Comparison of ENCODE assay signal across 15 cellular contexts in genomic region chr20:23764630-23765029, GRCh38. TPM values are rescaled to one million over a fixed set of nuclear protein-coding genes. Genes with fewer than 3 reads are reported as not detected.
"Had no signal": no experiment of that assay in that cellular context is flagged by ENCODE, and none has a peak within 500 bp of the region (broad histone marks: within the 10 kb centered on the region; RNA-seq: fewer than 3 reads in every experiment).

No MANE protein-coding gene starts in this region.

RNA-seq across cellular contexts. Expression of gene CST1, which starts 13.9 kb away (rescaled TPM):
- total RNA-seq: dermis blood vessel endothelial cell; esophagus mucosa; esophagus squamous epithelium; gastrocnemius medialis; heart right ventricle; kidney epithelial cell; left cardiac atrium; left lung; left ventricle myocardium superior; lower lobe of right lung; lung microvascular endothelial cell; mononuclear cell; naive thymus-derived CD4-positive, alpha-beta T cell; natural killer cell had no signal
- polyA plus RNA-seq: heart right ventricle; keratinocyte; naive thymus-derived CD4-positive, alpha-beta T cell had no signal
